Comparison of ENCODE assay signal across 8 cellular contexts in genomic region chr6:149941583-149942460, GRCh38. TPM values are rescaled to one million over a fixed set of nuclear protein-coding genes. Genes with fewer than 3 reads are reported as not detected.
A peak's percentile ranks its signal among the peaks of the same experiment; 100 is the strongest.
DNase-seq lines count a peak whose midpoint lies in the region; ATAC-seq and TF ChIP-seq lines count a peak whose summit lies in the region.

Gene ULBP2, plus strand, starts transcription at chr6:149942014. Its CDS starts 59 bp downstream, at chr6:149942073.

- DNase-seq in EH (ENCODE audit: low read depth), result peak; percentile 98
- DNase-seq in Karpas-422, result peak; percentile 88
- peak; percentile 78 for DNase-seq in activated T-helper 2 cell treated with anti-CD3 and anti-CD28 coated beads, Interferon-gamma antibody, Interleukin-2, Interleukin-4, amounts not matched to agents 10 μg/mL and 5 μg/mL and 100 μg/mL, durations not matched to agents 14 hours and 24 hours and 36 hours (ENCODE audit: low spot score)
- DNase-seq in fibroblast of peridontal ligament (ENCODE audit: extremely low read depth), result peak; percentile 92
- DNase-seq in natural killer cell, result peak; percentile 91
- peak; percentile 67 to 87 for DNase-seq in stimulated activated CD8-positive, alpha-beta memory T cell treated with anti-CD3 and anti-CD28 coated beads, Interleukin-7, amount 100 ng/mL, for 48 hours (ENCODE audit: extremely low read depth in 1 of 2, low read depth in 1 of 2)

- peak within 1 kb of the TSS; percentile 66 for H3K9ac ChIP-seq in Karpas-422 (ENCODE audit: low read length)

- peak within 1 kb of the TSS; percentile 55 for H3K27ac Mint-ChIP-seq in activated T-helper 2 cell treated with anti-CD3 and anti-CD28 coated beads, Interferon-gamma antibody, Interleukin-2, Interleukin-4, amounts not matched to agents 10 μg/mL and 5 μg/mL and 100 μg/mL, durations not matched to agents 14 hours and 24 hours and 36 hours
- H3K27ac Mint-ChIP-seq in natural killer cell, result peak within 1 kb of the TSS; percentile 86 to 89

- H2AFZ ChIP-seq in Karpas-422 (ENCODE audit: low read length), result peak within 1 kb of the TSS; percentile 54; the same call in 1 of the 2 replicates

- no peak within 1 kb of the TSS for H3K27ac ChIP-seq in Karpas-422 (ENCODE audit: low read length)

- peaks cover 4% of the 10 kb centered on the region; the same call in 1 of the 2 replicates for H3K27me3 ChIP-seq in Karpas-422 (ENCODE audit: low read length)

- H3K4me2 ChIP-seq in Karpas-422 (ENCODE audit: low read depth, low read length, poor library complexity, severe bottlenecking), result peak within 1 kb of the TSS; percentile 75

- H3K9me2 ChIP-seq in Karpas-422 (replicated peaks; ENCODE audit: insufficient read depth, low read length), result no peaks in the 10 kb centered on the region

- H3K4me3 ChIP-seq in Karpas-422 (ENCODE audit: low read length), result peak within 1 kb of the TSS; percentile 70

- H4K20me1 ChIP-seq in Karpas-422 (ENCODE audit: insufficient read depth, low read depth, low read length), result no peaks in the 10 kb centered on the region

- no peak for TF ChIP-seq CTCF in natural killer cell (IDR thresholded peaks at IDR 0.05)

- no peaks in the 10 kb centered on the region for H3K9me3 ChIP-seq in Karpas-422 (ENCODE audit: low read length)

- no peaks in the 10 kb centered on the region for H3K36me3 Mint-ChIP-seq in activated T-helper 2 cell treated with anti-CD3 and anti-CD28 coated beads, Interferon-gamma antibody, Interleukin-2, Interleukin-4, amounts not matched to agents 10 μg/mL and 5 μg/mL and 100 μg/mL, durations not matched to agents 14 hours and 24 hours and 36 hours (ENCODE audit: low read depth)
- no peaks in the 10 kb centered on the region for H3K36me3 Mint-ChIP-seq in natural killer cell

- intact Hi-C loops in activated T-helper 2 cell treated with anti-CD3 and anti-CD28 coated beads, Interferon-gamma antibody, Interleukin-2, Interleukin-4, amounts not matched to agents 10 μg/mL and 5 μg/mL and 100 μg/mL, durations not matched to agents 14 hours and 24 hours and 36 hours (cut with micrococcal nuclease), result loop anchor here (1.0 kb wide), 1 partner anchor 21 kb away; the partner anchor contains the start of gene ULBP1
- intact Hi-C loops in natural killer cell (cut with micrococcal nuclease), result loop anchor here (2.0 kb wide), 2 partner anchors 21 to 63 kb away; partner anchors contain the start of gene ULBP1

- H3K36me3 ChIP-seq in Karpas-422 (ENCODE audit: insufficient read depth, low read length), result no peaks in the 10 kb centered on the region

- H3K4me3 Mint-ChIP-seq in activated T-helper 2 cell treated with anti-CD3 and anti-CD28 coated beads, Interferon-gamma antibody, Interleukin-2, Interleukin-4, amounts not matched to agents 10 μg/mL and 5 μg/mL and 100 μg/mL, durations not matched to agents 14 hours and 24 hours and 36 hours (ENCODE audit: low read depth), result peak within 1 kb of the TSS; percentile 91
- peak within 1 kb of the TSS; percentile 98 for H3K4me3 Mint-ChIP-seq in natural killer cell

- no peaks in the 10 kb centered on the region for H3K9me3 Mint-ChIP-seq in activated T-helper 2 cell treated with anti-CD3 and anti-CD28 coated beads, Interferon-gamma antibody, Interleukin-2, Interleukin-4, amounts not matched to agents 10 μg/mL and 5 μg/mL and 100 μg/mL, durations not matched to agents 14 hours and 24 hours and 36 hours
- no peaks in the 10 kb centered on the region for H3K9me3 Mint-ChIP-seq in natural killer cell

- no peaks in the 10 kb centered on the region for H3K79me2 ChIP-seq in Karpas-422 (ENCODE audit: low read length)

- peaks cover 21% of the 10 kb centered on the region for H3K4me1 Mint-ChIP-seq in activated T-helper 2 cell treated with anti-CD3 and anti-CD28 coated beads, Interferon-gamma antibody, Interleukin-2, Interleukin-4, amounts not matched to agents 10 μg/mL and 5 μg/mL and 100 μg/mL, durations not matched to agents 14 hours and 24 hours and 36 hours (ENCODE audit: low read depth)
- H3K4me1 Mint-ChIP-seq in natural killer cell, result peaks cover 13 to 31% of the 10 kb centered on the region in 2 donors

- peaks cover 16% of the 10 kb centered on the region for H3K4me1 ChIP-seq in Karpas-422 (ENCODE audit: low read length)

- H3K27me3 Mint-ChIP-seq in activated T-helper 2 cell treated with anti-CD3 and anti-CD28 coated beads, Interferon-gamma antibody, Interleukin-2, Interleukin-4, amounts not matched to agents 10 μg/mL and 5 μg/mL and 100 μg/mL, durations not matched to agents 14 hours and 24 hours and 36 hours (ENCODE audit: low read depth), result peaks cover 69% of the 10 kb centered on the region
- H3K27me3 Mint-ChIP-seq in natural killer cell (ENCODE audit: low read depth in 2 of 2), result peaks cover 35 to 39% of the 10 kb centered on the region in 2 donors

- peak; percentile 57; the same call in 1 of the 2 replicates for TF ChIP-seq POLR2A in Raji (IDR thresholded peaks at IDR 0.05; ENCODE audit: insufficient read depth, low read depth, low read length)

- ATAC-seq in natural killer cell, result peak; percentile 87 to 96 (median 87)
- ATAC-seq in GM21786 (IDR thresholded peaks at IDR 0.05; ENCODE audit: unreplicated experiment), result no peak

RNA-seq across cellular contexts. Expression of gene ULBP2, which starts in this region (rescaled TPM):
- total RNA-seq in Karpas-422 (2014; rRNA removed; shearing (Covaris generic); ENCODE audit: low replicate concordance), result 0.56 and 0.76 TPM in 2 replicates
- 0.14 and 0.18 TPM in 2 replicates for total RNA-seq in activated T-helper 2 cell treated with anti-CD3 and anti-CD28 coated beads, Interferon-gamma antibody, Interleukin-2, Interleukin-4, amounts not matched to agents 10 μg/mL and 5 μg/mL and 100 μg/mL, durations not matched to agents 14 hours and 24 hours and 36 hours
- total RNA-seq in natural killer cell, result 1 to 10 TPM in 2 of 3 donors, under 1 TPM in 1; 0.98 to 2.4 (median 2.4) TPM

Comparison
In these comparisons a context has a peak if more than half of its experiments do, and no peak if none do; other contexts are left out.
1. Peak in DNase-seq, H3K4me3 ChIP-seq, H3K9ac ChIP-seq and H3K4me2 ChIP-seq in Karpas-422; RNA of the gene not detected or under 1 TPM.
2. Peak in DNase-seq in activated T-helper 2 cell treated with anti-CD3 and anti-CD28 coated beads, Interferon-gamma antibody, Interleukin-2, Interleukin-4, amounts not matched to agents 10 μg/mL and 5 μg/mL and 100 μg/mL, durations not matched to agents 14 hours and 24 hours and 36 hours; RNA of the gene not detected or under 1 TPM.